Comparison of ENCODE assay signal across 10 cellular contexts in the genomic region with DNA sequence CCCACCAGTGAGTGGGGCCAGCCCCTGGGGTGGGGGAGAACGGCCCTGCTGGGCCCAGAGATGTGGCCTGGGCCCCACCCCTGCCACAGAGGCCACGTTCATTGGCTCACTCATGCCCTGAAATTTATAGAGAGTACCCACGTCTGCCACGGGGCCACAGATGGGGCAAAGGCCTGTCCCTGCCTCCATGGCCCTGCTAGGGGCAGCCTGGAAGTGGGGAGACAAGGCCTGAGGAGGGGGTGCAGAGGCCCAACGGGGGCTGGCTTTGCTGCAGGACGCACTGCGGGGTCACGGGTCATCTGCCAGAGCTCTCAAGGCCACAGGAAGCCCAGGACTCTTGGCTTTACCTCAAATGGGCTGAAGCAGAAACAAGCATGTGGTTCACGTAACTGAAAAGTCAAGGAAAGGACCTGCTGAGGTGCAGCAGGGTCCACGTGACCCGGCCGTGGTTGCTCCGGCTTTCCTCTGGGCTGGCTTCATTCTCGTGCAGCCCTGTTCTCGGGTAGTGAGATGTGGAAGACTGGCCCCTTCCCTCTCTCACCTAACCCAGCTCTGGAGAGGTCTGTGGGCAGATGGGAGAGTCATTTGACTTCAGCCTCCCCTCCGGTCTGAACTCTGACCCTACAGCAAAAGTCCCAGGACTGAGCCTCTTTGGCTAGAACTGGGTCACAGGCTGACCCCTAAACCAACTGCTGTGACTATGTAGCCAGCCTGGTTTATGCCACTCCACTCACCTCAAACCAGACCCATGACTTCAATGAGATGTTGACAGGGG. TPM values are rescaled to one million over a fixed set of nuclear protein-coding genes. Genes with fewer than 3 reads are reported as not detected.
DNase-seq lines count a peak whose midpoint lies in the region; ATAC-seq and TF ChIP-seq lines count a peak whose summit lies in the region.
"Had no signal": no experiment of that assay in that cellular context is flagged by ENCODE, and none has a peak within 500 bp of the region (broad histone marks: within the 10 kb centered on the region; RNA-seq: fewer than 3 reads in every experiment).

No MANE protein-coding gene starts in this region.

- H3K9ac ChIP-seq in HCT116 (ENCODE audit: low read length) = 0 out of 2 replicates have a peak overlapping the region, but pooled peaks have one; percentile 2

- no peak overlapping the region for H2AFZ ChIP-seq in ACC112 (ENCODE audit: low read length, unreplicated experiment)
- H2AFZ ChIP-seq in HCT116 (ENCODE audit: low read depth, low read length, poor library complexity, severe bottlenecking) = no peak overlapping the region

- H3K9me2 ChIP-seq in HCT116 (ENCODE audit: insufficient read depth) = no peaks in the 10 kb centered on the region

- H3K27me3 ChIP-seq in ACC112 (ENCODE audit: insufficient read depth, low read length) = no peaks in the 10 kb centered on the region
- H3K27me3 ChIP-seq in HCT116 (ENCODE audit: insufficient read depth, low read length) = no peaks in the 10 kb centered on the region
- no peaks in the 10 kb centered on the region for H3K27me3 ChIP-seq in body of pancreas

- no peak for TF ChIP-seq POLR2A in HCT116 (IDR thresholded peaks at IDR 0.05; ENCODE audit: borderline replicate concordance, extremely low read depth, insufficient read depth, insufficient read length)
- TF ChIP-seq POLR2A in body of pancreas (IDR thresholded peaks at IDR 0.05) = no peak

- H3K36me3 Mint-ChIP-seq in natural killer cell = no peaks in the 10 kb centered on the region

- DNase-seq in HCT116 (ENCODE audit: low read depth, low spot score) = no peak
- no peak for DNase-seq in body of pancreas
- DNase-seq in natural killer cell = no peak
- DNase-seq in SHP77 (lab: John Stamatoyannopoulos, UW) = no peak
- DNase-seq in NCI-H1694 (lab: John Stamatoyannopoulos, UW) = no peak
- no peak for DNase-seq in HK-2 (ENCODE audit: unreplicated experiment)

- no peak for TF ChIP-seq CTCF in HCT116 (IDR thresholded peaks at IDR 0.05 in 2 of 3, conservative IDR thresholded peaks at IDR 0.05 in 1 of 3; ENCODE audit: borderline replicate concordance in 1 of 3, insufficient read depth in 1 of 3, low read depth in 2 of 3, low read length in 2 of 3)
- no peak for TF ChIP-seq CTCF in body of pancreas (IDR thresholded peaks at IDR 0.05)
- no peak for TF ChIP-seq CTCF in natural killer cell (IDR thresholded peaks at IDR 0.05)

- no peaks in the 10 kb centered on the region for H3K36me3 ChIP-seq in ACC112 (ENCODE audit: insufficient read depth, low read length)
- no peaks in the 10 kb centered on the region for H3K36me3 ChIP-seq in HCT116 (ENCODE audit: control insufficient read depth in 1 of 2, insufficient read depth in 2 of 2, low read length in 2 of 2)
- H3K36me3 ChIP-seq in body of pancreas (replicated peaks in 1 of 2; ENCODE audit: insufficient read depth in 1 of 2, low read depth in 2 of 2) = no peaks in the 10 kb centered on the region

- peaks cover 36% of the 10 kb centered on the region in 2 donors for H3K4me1 Mint-ChIP-seq in natural killer cell

- no peak for TF ChIP-seq RAD21 in HCT116 (IDR thresholded peaks at IDR 0.05; ENCODE audit: low read depth)

- RAD21 ChIA-PET in HCT116 (lab: Charles Lee; ENCODE audit: low non-redundant PET in 1 of 2, low total read pairs in 2 of 2, uncharacterized antibody in 2 of 2, unreplicated experiment in 2 of 2) = no interaction called here

- intact Hi-C loops in HCT116 (cut with micrococcal nuclease) = no loop called here
- intact Hi-C loops in body of pancreas (cut with DNase I) = no loop called here
- intact Hi-C loops in natural killer cell (cut with micrococcal nuclease) = loop anchor here (5.0 kb wide), 1 partner anchor 65 kb away; the partner anchor contains the start of gene ADRM1

- peaks cover 24% of the 10 kb centered on the region for H3K79me2 ChIP-seq in ACC112 (ENCODE audit: control insufficient read depth, insufficient read depth, low read length, unreplicated experiment)
- peaks cover 22% of the 10 kb centered on the region for H3K79me2 ChIP-seq in HCT116 (ENCODE audit: insufficient read depth, low read length)

- POLR2A ChIA-PET in HCT116 (lab: Charles Lee) = no interaction called here

- ATAC-seq in HCT116 = no peak
- no peak for ATAC-seq in body of pancreas
- no peak for ATAC-seq in natural killer cell
- no peak for ATAC-seq in HG03571 (IDR thresholded peaks at IDR 0.05; ENCODE audit: unreplicated experiment)

- no peaks in the 10 kb centered on the region for H3K9me3 Mint-ChIP-seq in natural killer cell

- no peaks in the 10 kb centered on the region for H3K9me3 ChIP-seq in HCT116 (ENCODE audit: control insufficient read depth in 1 of 2, insufficient read depth in 1 of 2, low read depth in 1 of 2, low read length in 2 of 2)
- no peaks in the 10 kb centered on the region for H3K9me3 ChIP-seq in body of pancreas

- H3K4me3 Mint-ChIP-seq in natural killer cell = peak overlapping the region; percentile 87

- peak overlapping the region; percentile 84 to 93 for H3K27ac Mint-ChIP-seq in natural killer cell

- no peak overlapping the region for H3K27ac ChIP-seq in ACC112 (ENCODE audit: low read depth, low read length)
- peak overlapping the region; percentile 15; the same call in 1 of the 2 replicates for H3K27ac ChIP-seq in HCT116 (ENCODE audit: low read depth, low read length)
- peak overlapping the region in 3 of 4 donors; percentile 13 to 91 (median 80) for H3K27ac ChIP-seq in body of pancreas

- H4K20me1 ChIP-seq in HCT116 (ENCODE audit: insufficient read depth) = no peaks in the 10 kb centered on the region

- WGBS in body of pancreas, 2 donors = 55 to 63% methylated on average over 11 to 16 of the region's 16 CpGs

- H3K4me3 ChIP-seq in ACC112 (ENCODE audit: low read depth, low read length) (peak overlapping the region; percentile 87), HCT116 (replicated peaks in 1 of 2; ENCODE audit: low read depth in 1 of 2, low read length in 2 of 2) (peak overlapping the region in 1 of 2 experiments; percentile 6; a peak in 1 of 4 replicates), body of pancreas (no peak overlapping the region)

- H3K27me3 Mint-ChIP-seq in natural killer cell (ENCODE audit: low read depth in 2 of 2) = peaks cover 0 to 4% of the 10 kb centered on the region in 2 donors

- H3K4me1 ChIP-seq in ACC112 (ENCODE audit: control insufficient read depth, insufficient read depth, low read length, unreplicated experiment) = peaks cover 4% of the 10 kb centered on the region
- peaks cover 5 to 35% of the 10 kb centered on the region in 2 experiments; a peak in 3 of 4 replicates for H3K4me1 ChIP-seq in HCT116 (ENCODE audit: control insufficient read depth in 1 of 2, insufficient read depth in 2 of 2, low read length in 2 of 2)
- peaks cover 50% of the 10 kb centered on the region for H3K4me1 ChIP-seq in body of pancreas

- H3K4me2 ChIP-seq in HCT116 (ENCODE audit: low read length) = peak overlapping the region; percentile 53

- BruUV-seq in HCT116 (replicated peaks; lab: Mats Ljungman, UMichigan) = no TSS peak

- CTCF ChIA-PET in HCT116 (lab: Charles Lee) = no interaction called here

TF ChIP-seq in HCT116, 20 proteins besides CTCF, POLR2A, EP300 and RAD21 (continues in another document):
- TF ChIP-seq, protein P1, sequence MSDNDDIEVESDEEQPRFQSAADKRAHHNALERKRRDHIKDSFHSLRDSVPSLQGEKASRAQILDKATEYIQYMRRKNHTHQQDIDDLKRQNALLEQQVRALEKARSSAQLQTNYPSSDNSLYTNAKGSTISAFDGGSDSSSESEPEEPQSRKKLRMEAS (IDR thresholded peaks at IDR 0.05) = no peak
- TF ChIP-seq ZNF274 (IDR thresholded peaks at IDR 0.05; ENCODE audit: low read depth, low read length) (no peak), EGR1 (IDR thresholded peaks at IDR 0.05; ENCODE audit: low read depth) (no peak), TCF7L2 (IDR thresholded peaks at IDR 0.05; ENCODE audit: borderline replicate concordance, extremely low read depth, insufficient read depth, insufficient read length) (no peak), JUND (IDR thresholded peaks at IDR 0.05) (no peak), FOSL1 (IDR thresholded peaks at IDR 0.05; ENCODE audit: low read depth) (no peak), EZH2phosphoT487 (IDR thresholded peaks at IDR 0.05; ENCODE audit: borderline replicate concordance) (no peak), CBX3 (IDR thresholded peaks at IDR 0.05; ENCODE audit: low read depth) (no peak), ZFX (IDR thresholded peaks at IDR 0.05) (no peak), SIN3A (IDR thresholded peaks at IDR 0.05; ENCODE audit: low read depth) (no peak), CEBPB (IDR thresholded peaks at IDR 0.05; ENCODE audit: low read depth) (no peak), SRF (IDR thresholded peaks at IDR 0.05; ENCODE audit: low read depth) (no peak), EZH2 (IDR thresholded peaks at IDR 0.05) (no peak), YY1 (IDR thresholded peaks at IDR 0.05; ENCODE audit: extremely low read depth, insufficient replicate concordance, low read depth, low read length) (no peak)
- TF ChIP-seq, protein P2, sequence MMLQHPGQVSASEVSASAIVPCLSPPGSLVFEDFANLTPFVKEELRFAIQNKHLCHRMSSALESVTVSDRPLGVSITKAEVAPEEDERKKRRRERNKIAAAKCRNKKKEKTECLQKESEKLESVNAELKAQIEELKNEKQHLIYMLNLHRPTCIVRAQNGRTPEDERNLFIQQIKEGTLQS (IDR thresholded peaks at IDR 0.05) = no peak
- TF ChIP-seq, protein P3, sequence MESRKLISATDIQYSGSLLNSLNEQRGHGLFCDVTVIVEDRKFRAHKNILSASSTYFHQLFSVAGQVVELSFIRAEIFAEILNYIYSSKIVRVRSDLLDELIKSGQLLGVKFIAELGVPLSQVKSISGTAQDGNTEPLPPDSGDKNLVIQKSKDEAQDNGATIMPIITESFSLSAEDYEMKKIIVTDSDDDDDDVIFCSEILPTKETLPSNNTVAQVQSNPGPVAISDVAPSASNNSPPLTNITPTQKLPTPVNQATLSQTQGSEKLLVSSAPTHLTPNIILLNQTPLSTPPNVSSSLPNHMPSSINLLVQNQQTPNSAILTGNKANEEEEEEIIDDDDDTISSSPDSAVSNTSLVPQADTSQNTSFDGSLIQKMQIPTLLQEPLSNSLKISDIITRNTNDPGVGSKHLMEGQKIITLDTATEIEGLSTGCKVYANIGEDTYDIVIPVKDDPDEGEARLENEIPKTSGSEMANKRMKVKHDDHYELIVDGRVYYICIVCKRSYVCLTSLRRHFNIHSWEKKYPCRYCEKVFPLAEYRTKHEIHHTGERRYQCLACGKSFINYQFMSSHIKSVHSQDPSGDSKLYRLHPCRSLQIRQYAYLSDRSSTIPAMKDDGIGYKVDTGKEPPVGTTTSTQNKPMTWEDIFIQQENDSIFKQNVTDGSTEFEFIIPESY (IDR thresholded peaks at IDR 0.05; ENCODE audit: extremely low read depth, insufficient replicate concordance, low read length) = no peak

RNA-seq across cellular contexts. Expression of gene OSBPL2, which starts 1.1 kb away (rescaled TPM):
- total RNA-seq in HCT116 (2021; ENCODE audit: unreplicated experiment) (36.9 TPM), body of pancreas (10 to 100 TPM; 54.5 to 71.9 TPM), natural killer cell (100 to 1,000 TPM in 2 of 3 donors, 10 to 100 TPM in 1; 77.9 to 112 (median 104) TPM)
- polyA plus RNA-seq in HCT116 (2012) = 17.6 and 18.4 TPM in 2 replicates

RNA-seq across cellular contexts. Expression of gene HRH3, which starts 17.1 kb away (rescaled TPM):
- total RNA-seq in HCT116 (2021; ENCODE audit: unreplicated experiment) (not detected), body of pancreas (under 1 TPM in 1 of 2 donors, not detected in 1; 0.33 TPM), natural killer cell (not detected)
- 0.03 TPM in 1 of 2 replicates, not detected in the other for polyA plus RNA-seq in HCT116 (2012)
- total RNA-seq: lung, NCI-H460 had no signal
- polyA plus RNA-seq: lung had no signal

RNA-seq across cellular contexts. Expression of gene MTG2, which starts 54.4 kb away (rescaled TPM):
- 43.3 TPM for total RNA-seq in HCT116 (2021; ENCODE audit: unreplicated experiment)
- polyA plus RNA-seq in HCT116 (2012) = 24.6 and 28.4 TPM in 2 replicates
- total RNA-seq in body of pancreas = 10 to 100 TPM in 1 of 2 donors, 1 to 10 TPM in 1; 8.8 to 16.5 TPM
- 10 to 100 TPM; 16.8 to 25.8 (median 25.3) TPM for total RNA-seq in natural killer cell
